15 cellular contexts compared by ENCODE assay signal in genomic region chr7:16921644-16922257, GRCh38. TPM values are rescaled to one million over a fixed set of nuclear protein-coding genes. Genes with fewer than 3 reads are reported as not detected.
DNase-seq lines count a peak whose midpoint lies in the region; ATAC-seq and TF ChIP-seq lines count a peak whose summit lies in the region.
"Had no signal": no experiment of that assay in that cellular context is flagged by ENCODE, and none has a peak within 500 bp of the region (broad histone marks: within the 10 kb centered on the region; RNA-seq: fewer than 3 reads in every experiment).

No MANE protein-coding gene starts in this region.

- peak overlapping the region; percentile 90 for H3K27ac Mint-ChIP-seq in osteocyte (ENCODE audit: unreplicated experiment)
- H3K27ac Mint-ChIP-seq: activated CD4-positive, alpha-beta T cell treated with anti-CD3 and anti-CD28 coated beads, Interleukin-2, amount 10 ng/mL, durations not matched to agents 7 days and 5 days; stimulated activated naive CD8-positive, alpha-beta T cell treated with anti-CD3 and anti-CD28 coated beads, Interleukin-15, Interleukin-2, amounts not matched to agents 100 ng/mL and 50 ng/mL, for 24 hours had no signal

- H3K4me1 Mint-ChIP-seq in osteocyte (ENCODE audit: unreplicated experiment) = peaks cover 55% of the 10 kb centered on the region

- H3K4me2 ChIP-seq in smooth muscle cell = no peak overlapping the region

- no peak overlapping the region for H3K4me3 Mint-ChIP-seq in osteocyte (ENCODE audit: unreplicated experiment)
- H3K4me3 Mint-ChIP-seq: activated CD4-positive, alpha-beta T cell treated with anti-CD3 and anti-CD28 coated beads, Interleukin-2, amount 10 ng/mL, durations not matched to agents 7 days and 5 days; stimulated activated naive CD8-positive, alpha-beta T cell treated with anti-CD3 and anti-CD28 coated beads, Interleukin-15, Interleukin-2, amounts not matched to agents 100 ng/mL and 50 ng/mL, for 24 hours had no signal

- no peaks in the 10 kb centered on the region for H3F3A ChIP-seq in smooth muscle cell (ENCODE audit: low read depth)

- H3K36me3 ChIP-seq in smooth muscle cell (ENCODE audit: low read depth) = no peaks in the 10 kb centered on the region

- H3K9ac ChIP-seq in smooth muscle cell (ENCODE audit: low read depth) = no peak overlapping the region

- no peak overlapping the region for H3K27ac ChIP-seq in smooth muscle cell (ENCODE audit: low read depth)

- no peaks in the 10 kb centered on the region for H3K27me3 ChIP-seq in smooth muscle cell (ENCODE audit: low read depth)

- TF ChIP-seq CTCF in fibroblast of the aortic adventitia (IDR thresholded peaks at IDR 0.05; ENCODE audit: insufficient read depth, low read length) (no peak), osteocyte (IDR thresholded peaks at IDR 0.05) (no peak), smooth muscle cell (IDR thresholded peaks at IDR 0.05; ENCODE audit: borderline replicate concordance, insufficient read depth, poor library complexity, severe bottlenecking) (no peak)

- H3K9me3 ChIP-seq in smooth muscle cell (replicated peaks; ENCODE audit: low read depth) = no peaks in the 10 kb centered on the region

- peak; percentile 55 for DNase-seq in DMS53 (lab: John Stamatoyannopoulos, UW)
- peak; percentile 56 for DNase-seq in NCI-H69 (lab: John Stamatoyannopoulos, UW)
- peak; percentile 51 for DNase-seq in fibroblast of the aortic adventitia (ENCODE audit: low read depth)
- DNase-seq in osteocyte (ENCODE audit: extremely low spot score, unreplicated experiment) = no peak
- no peak for DNase-seq in OCI-M2 (lab: John Stamatoyannopoulos, UW; ENCODE audit: unreplicated experiment)
- DNase-seq in smooth muscle cell (lab: John Stamatoyannopoulos, UW; ENCODE audit: unreplicated experiment) = no peak
- DNase-seq in Kasumi-1 (lab: John Stamatoyannopoulos, UW) = no peak
- DNase-seq: activated CD4-positive, alpha-beta T cell treated with anti-CD3 and anti-CD28 coated beads, Interleukin-2, amount 10 ng/mL, durations not matched to agents 7 days and 5 days; NCI-H1694 treated with DMSO at 0.1 percent for 48 hours; stimulated activated CD4-positive, alpha-beta T cell treated with anti-CD3 and anti-CD28 coated beads, Interleukin-4, amount 100 ng/mL, for 1 hour had no signal

- H3K4me1 ChIP-seq in smooth muscle cell (ENCODE audit: low read depth) = peaks cover 16% of the 10 kb centered on the region

- ATAC-seq in GM21528 (IDR thresholded peaks at IDR 0.05; ENCODE audit: low FRiP score, unreplicated experiment) = no peak

- 77% methylated on average over 3 of the region's 3 CpGs for WGBS in smooth muscle cell (ENCODE audit: low lambda C conversion rate)

- no peak overlapping the region for H2AFZ ChIP-seq in smooth muscle cell (ENCODE audit: low read depth)

- no peaks in the 10 kb centered on the region for H3K9me3 Mint-ChIP-seq in osteocyte (ENCODE audit: unreplicated experiment)
- H3K9me3 Mint-ChIP-seq: activated CD4-positive, alpha-beta T cell treated with anti-CD3 and anti-CD28 coated beads, Interleukin-2, amount 10 ng/mL, durations not matched to agents 7 days and 5 days; stimulated activated naive CD8-positive, alpha-beta T cell treated with anti-CD3 and anti-CD28 coated beads, Interleukin-15, Interleukin-2, amounts not matched to agents 100 ng/mL and 50 ng/mL, for 24 hours had no signal

- H3K36me3 Mint-ChIP-seq in osteocyte (ENCODE audit: unreplicated experiment) = no peaks in the 10 kb centered on the region

- H3K4me3 ChIP-seq in fibroblast of the aortic adventitia (ENCODE audit: low read depth, low read length) (no peak overlapping the region), smooth muscle cell (no peak overlapping the region)

- no peaks in the 10 kb centered on the region for H4K20me1 ChIP-seq in smooth muscle cell (ENCODE audit: low read depth)

- H3K79me2 ChIP-seq in smooth muscle cell (ENCODE audit: low read depth) = no peaks in the 10 kb centered on the region

- no peaks in the 10 kb centered on the region for H3K27me3 Mint-ChIP-seq in osteocyte (ENCODE audit: unreplicated experiment)
- H3K27me3 Mint-ChIP-seq: activated CD4-positive, alpha-beta T cell treated with anti-CD3 and anti-CD28 coated beads, Interleukin-2, amount 10 ng/mL, durations not matched to agents 7 days and 5 days; stimulated activated naive CD8-positive, alpha-beta T cell treated with anti-CD3 and anti-CD28 coated beads, Interleukin-15, Interleukin-2, amounts not matched to agents 100 ng/mL and 50 ng/mL, for 24 hours had no signal

RNA-seq across cellular contexts. Expression of gene AGR3, which starts 40.0 kb away (rescaled TPM):
- total RNA-seq in fibroblast of the aortic adventitia (ENCODE audit: low replicate concordance) (not detected in 2 replicates), osteocyte (not detected in 2 replicates), smooth muscle cell (not detected in 2 replicates)
- not detected in 2 replicates for polyA plus RNA-seq in smooth muscle cell
- total RNA-seq: activated CD4-positive, alpha-beta T cell treated with anti-CD3 and anti-CD28 coated beads, Interleukin-2, amount 10 ng/mL, durations not matched to agents 7 days and 5 days; H1; omental fat pad; T-helper 1 cell treated with Interleukin-12 subunit alpha and Interleukin-12 subunit beta and Interleukin-4 antibody, amounts not matched to agents 30 ng/mL and 1 ng/mL, for 36 hours had no signal
- polyA plus RNA-seq: H1 had no signal

Comparison
In these comparisons a context has a peak if more than half of its experiments do, and no peak if none do; other contexts are left out.
1. DNase-seq: peak in DMS53 (single experiment), NCI-H69 (single experiment) and fibroblast of the aortic adventitia (single experiment); none in osteocyte (single experiment), OCI-M2 (single experiment), smooth muscle cell (single experiment) and Kasumi-1 (0 of 2).